In the genomic region with DNA sequence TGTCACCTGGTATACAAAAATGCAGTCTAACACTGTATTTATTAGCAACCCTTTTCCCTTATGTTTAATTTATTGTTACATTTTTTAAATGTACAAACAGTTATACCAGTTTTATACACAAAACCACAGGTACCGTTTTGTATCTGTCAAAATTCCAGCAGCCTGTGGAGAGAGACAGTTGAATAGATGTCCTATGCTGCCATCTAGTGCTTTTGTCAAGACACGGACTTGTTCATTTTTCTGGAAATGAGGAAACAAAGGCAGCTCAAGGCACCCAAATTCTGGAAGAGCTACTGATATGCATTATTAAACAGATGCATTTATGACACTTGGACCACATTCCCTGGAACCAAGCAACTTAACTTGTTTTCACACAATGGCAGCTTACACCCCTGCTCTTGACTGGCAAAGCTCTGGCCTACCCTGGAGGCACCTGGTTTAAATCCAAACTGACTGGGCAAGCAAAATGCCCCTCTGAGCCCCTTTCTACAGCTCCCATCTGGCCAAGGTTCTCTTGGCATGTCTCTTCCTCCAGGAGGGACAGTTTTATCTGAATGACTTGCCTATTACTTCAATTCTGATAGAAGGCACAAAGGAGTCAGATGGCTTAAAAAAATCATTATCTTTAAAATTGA, we compare ENCODE assay signal across 8 cellular contexts.
DNase-seq lines count a peak whose midpoint lies in the region; ATAC-seq and TF ChIP-seq lines count a peak whose summit lies in the region.

No MANE protein-coding gene starts in this region.

- H4K20me1 ChIP-seq in DOHH2 (ENCODE audit: control insufficient read depth, insufficient read depth, low read depth, low read length), result no peaks in the 10 kb centered on the region

- H3K4me2 ChIP-seq in DOHH2 (ENCODE audit: low read length), result no peak overlapping the region

- ATAC-seq in HG03342 (IDR thresholded peaks at IDR 0.05; ENCODE audit: unreplicated experiment) (peak; percentile 45), GM21737 (IDR thresholded peaks at IDR 0.05; ENCODE audit: unreplicated experiment) (no peak)

- no peaks in the 10 kb centered on the region for H3K79me2 ChIP-seq in DOHH2 (ENCODE audit: control insufficient read depth, low read length)

- H3K36me3 ChIP-seq in DOHH2 (ENCODE audit: control insufficient read depth, low read length) (no peaks in the 10 kb centered on the region), breast epithelium (no peaks in the 10 kb centered on the region), uterus (no peaks in the 10 kb centered on the region)

- H3K27ac ChIP-seq in DOHH2 (ENCODE audit: low read depth, low read length) (no peak overlapping the region), breast epithelium (peak overlapping the region in 1 of 2 donors; percentile 7), uterus (no peak overlapping the region)

- H3K27me3 ChIP-seq in DOHH2 (ENCODE audit: control insufficient read depth, low read length) (no peaks in the 10 kb centered on the region), breast epithelium (no peaks in the 10 kb centered on the region), uterus (no peaks in the 10 kb centered on the region)

- TF ChIP-seq CTCF in DOHH2 (IDR thresholded peaks at IDR 0.05; ENCODE audit: low read depth, low read length, poor library complexity, severe bottlenecking) (peak; percentile 63), breast epithelium (IDR thresholded peaks at IDR 0.05) (peak in 2 of 3 donors; percentile 54 to 66), uterus (IDR thresholded peaks at IDR 0.05) (peak; percentile 50 to 65 (median 56))

- peak; percentile 50 for DNase-seq in NCI-H460 (ENCODE audit: extremely low read depth, low read depth)
- DNase-seq in breast epithelium (ENCODE audit: low spot score in 2 of 2), result peak in 1 of 2 donors; percentile 21
- DNase-seq in kidney glomerular epithelial cell (lab: John Stamatoyannopoulos, UW), result peak; percentile 57
- DNase-seq in uterus, result no peak
- DNase-seq in activated gamma-delta T cell treated with Interleukin-2 at 50 U/mL for 16 hours, result no peak

- H3K9me2 ChIP-seq in DOHH2 (replicated peaks; ENCODE audit: control insufficient read depth, low read length), result no peaks in the 10 kb centered on the region

- intact Hi-C loops in breast epithelium (cut with DNase I; ENCODE audit: low total_unique reads), result no loop called here
- intact Hi-C loops in uterus (cut with DNase I; ENCODE audit: low total_unique reads), result no loop called here

- TF ChIP-seq POLR2A in breast epithelium (IDR thresholded peaks at IDR 0.05) (no peak), uterus (IDR thresholded peaks at IDR 0.05) (no peak)

- H3K9me3 ChIP-seq in DOHH2 (ENCODE audit: control insufficient read depth, insufficient read depth, low read length), result no peaks in the 10 kb centered on the region
- no peaks in the 10 kb centered on the region for H3K9me3 ChIP-seq in breast epithelium
- no peaks in the 10 kb centered on the region for H3K9me3 ChIP-seq in uterus

- H3F3A ChIP-seq in DOHH2 (ENCODE audit: control insufficient read depth, insufficient read depth), result no peaks in the 10 kb centered on the region

- H3K4me1 ChIP-seq in DOHH2 (ENCODE audit: control insufficient read depth, low read length) (no peaks in the 10 kb centered on the region), breast epithelium (no peaks in the 10 kb centered on the region), uterus (no peaks in the 10 kb centered on the region)

- H3K4me3 ChIP-seq in DOHH2 (ENCODE audit: low read length) (no peak overlapping the region), breast epithelium (no peak overlapping the region), uterus (no peak overlapping the region)

Comparison
In these comparisons a context has a peak if more than half of its experiments do, and no peak if none do; other contexts are left out.
1. DNase-seq: peak in NCI-H460 (single experiment) and kidney glomerular epithelial cell (single experiment); none in uterus (0 of 2) and activated gamma-delta T cell treated with Interleukin-2 at 50 U/mL for 16 hours (single experiment).
2. Peak in every context shown above with its lines, with median percentiles within 50 percentile points of each other: CTCF ChIP-seq.